In genomic region chr10:68901106-68901927, GRCh38 we compare ENCODE assay signal across 8 cellular contexts. TPM values are rescaled to one million over a fixed set of nuclear protein-coding genes. Genes with fewer than 3 reads are reported as not detected.
DNase-seq lines count a peak whose midpoint lies in the region; ATAC-seq, FAIRE-seq and TF ChIP-seq lines count a peak whose summit lies in the region.

Gene DDX50 (plus strand): TSS chr10:68901315. CDS start chr10:68901385, 70 bp downstream.

- no peaks in the 10 kb centered on the region for H3K9me2 ChIP-seq in OCI-LY7 (ENCODE audit: insufficient read depth, low read length)

- H3K9me3 ChIP-seq in OCI-LY7 (ENCODE audit: low read length): peaks cover 8% of the 10 kb centered on the region; the same call in 1 of the 2 replicates
- H3K9me3 ChIP-seq in endothelial cell of umbilical vein (replicated peaks; ENCODE audit: control insufficient read depth, insufficient read depth, low read length): no peaks in the 10 kb centered on the region

- peaks cover 16% of the 10 kb centered on the region for H3K36me3 ChIP-seq in OCI-LY7 (ENCODE audit: insufficient read depth, low read length)
- H3K36me3 ChIP-seq in endothelial cell of umbilical vein (ENCODE audit: control insufficient read depth in 2 of 2, extremely low read depth in 1 of 2, insufficient read depth in 2 of 2, low read length in 2 of 2): no peaks in the 10 kb centered on the region

- peak; percentile 99 for DNase-seq in DMS 273 (lab: John Stamatoyannopoulos, UW; ENCODE audit: unreplicated experiment)
- peak; percentile 69 for DNase-seq in HuH-7.5 (ENCODE audit: low spot score)
- peak; percentile 99 for DNase-seq in OCI-LY7 (ENCODE audit: low spot score)
- DNase-seq in activated T-cell treated with anti-CD3 and anti-CD28 coated beads for 1 hour (ENCODE audit: low read depth): peak; percentile 88
- peak; percentile 99 for DNase-seq in endothelial cell of umbilical vein (ENCODE audit: low read depth, low spot score)
- peak; percentile 99 for DNase-seq in midbrain (lab: John Stamatoyannopoulos, UW)
- peak; percentile 91 to 94 for DNase-seq in stimulated activated CD8-positive, alpha-beta memory T cell treated with anti-CD3 and anti-CD28 coated beads, Interleukin-2, amount 100 ng/mL, for 48 hours (ENCODE audit: low read depth in 2 of 2)

- H2AFZ ChIP-seq in OCI-LY7 (ENCODE audit: low read length) (peak within 1 kb of the TSS; percentile 100), endothelial cell of umbilical vein (ENCODE audit: low read depth, low read length) (peak within 1 kb of the TSS; percentile 84)

- CTCF ChIA-PET in OCI-LY7 (lab: Charles Lee; ENCODE audit: unreplicated experiment) (no interaction called here), endothelial cell of umbilical vein (lab: Charles Lee) (interaction anchor here (1.0 to 1.5 kb wide), 4 partner anchors 54 to 818 kb away, joined by 3 to 5 read pairs (median 3); partner anchors contain the start of genes DDX21 and RUFY2)

- H3K27me3 ChIP-seq in endothelial cell of umbilical vein (ENCODE audit: control insufficient read depth in 2 of 2, insufficient read depth in 2 of 2, low read length in 2 of 2): no peaks in the 10 kb centered on the region

- H3K4me3 ChIP-seq in OCI-LY7 (ENCODE audit: low read depth, low read length, poor library complexity, severe bottlenecking) (peak within 1 kb of the TSS; percentile 88), endothelial cell of umbilical vein (replicated peaks in 1 of 3; ENCODE audit: insufficient read depth in 1 of 3, low read depth in 1 of 3, low read length in 3 of 3) (peak within 1 kb of the TSS; percentile 62 to 92 (median 79))

- intact Hi-C loops in OCI-LY7 (cut with micrococcal nuclease; ENCODE audit: unreplicated experiment): loop anchor here (1.0 to 5.0 kb wide), 2 partner anchors 180 to 374 kb away; partner anchors contain the start of genes CCAR1 and SLC25A16
- intact Hi-C loops in endothelial cell of umbilical vein (cut with micrococcal nuclease): loop anchor here (1.0 to 2.0 kb wide), 4 partner anchors 55 to 494 kb away; partner anchors contain the start of genes CCAR1, DDX21 and RUFY2

- H3K4me1 ChIP-seq in OCI-LY7 (ENCODE audit: insufficient read depth, low read length, poor library complexity, severe bottlenecking) (peaks cover 21% of the 10 kb centered on the region), endothelial cell of umbilical vein (ENCODE audit: control insufficient read depth, extremely low read depth, insufficient read depth, low read length) (peaks cover 14% of the 10 kb centered on the region)

- POLR2A ChIA-PET in OCI-LY7 (lab: Charles Lee): interaction anchor here (1.5 kb wide), 1 partner anchor 13 kb away, joined by 3 read pairs; no protein-coding TSS in a partner anchor
- POLR2A ChIA-PET in endothelial cell of umbilical vein (lab: Charles Lee): interaction anchor here (0.6 to 1.4 kb wide), 2 partner anchors 12 to 113 kb away, joined by 3 read pairs; no protein-coding TSS in a partner anchor

- dilution Hi-C loops in endothelial cell of umbilical vein (cut with MboI; ENCODE audit: extremely low pct_ligation_motif_present, low sequenced_read_pairs): no loop called here

- TF ChIP-seq CTCF in OCI-LY7 (conservative IDR thresholded peaks at IDR 0.05; ENCODE audit: low read length): no peak
- TF ChIP-seq CTCF in endothelial cell of umbilical vein (IDR thresholded peaks at IDR 0.05; ENCODE audit: extremely low read depth in 1 of 2, insufficient read depth in 1 of 2, low read depth in 1 of 2, low read length in 2 of 2): peak in 1 of 2 donors; percentile 14

- no peaks in the 10 kb centered on the region for H3K9me1 ChIP-seq in endothelial cell of umbilical vein (replicated peaks; ENCODE audit: control insufficient read depth, extremely low read depth, insufficient read depth, low read length)

- H3K9ac ChIP-seq in endothelial cell of umbilical vein (replicated peaks; ENCODE audit: extremely low read depth, insufficient read depth, low read length): peak within 1 kb of the TSS; percentile 91

- H3K79me2 ChIP-seq in OCI-LY7 (ENCODE audit: insufficient read depth, low read depth, low read length) (peaks cover 35% of the 10 kb centered on the region), endothelial cell of umbilical vein (ENCODE audit: control insufficient read depth, insufficient read depth, low read length) (peaks cover 36% of the 10 kb centered on the region)

- H4K20me1 ChIP-seq in OCI-LY7 (ENCODE audit: insufficient read depth, low read length): no peaks in the 10 kb centered on the region
- H4K20me1 ChIP-seq in endothelial cell of umbilical vein (replicated peaks; ENCODE audit: control insufficient read depth, extremely low read depth, insufficient read depth, low read length): no peaks in the 10 kb centered on the region

- peak within 1 kb of the TSS; percentile 75 for H3K4me2 ChIP-seq in OCI-LY7 (ENCODE audit: low read length)
- H3K4me2 ChIP-seq in endothelial cell of umbilical vein (ENCODE audit: insufficient read depth, low read length): peak within 1 kb of the TSS; percentile 93

- TF ChIP-seq POLR2A in endothelial cell of umbilical vein (IDR thresholded peaks at IDR 0.05; ENCODE audit: low read depth, low read length): peak; percentile 91

- ATAC-seq in GM21526 (IDR thresholded peaks at IDR 0.05; ENCODE audit: low FRiP score, unreplicated experiment): peak; percentile 94

- BruUV-seq in OCI-LY7 (replicated peaks; lab: Mats Ljungman, UMichigan) (TSS peak; percentile 75), endothelial cell of umbilical vein (replicated peaks; lab: Mats Ljungman, UMichigan) (TSS peak; percentile 78)

- peak; percentile 98 for FAIRE-seq in endothelial cell of umbilical vein (lab: Jason Lieb, UNC)

- H3K27ac ChIP-seq in OCI-LY7 (ENCODE audit: low read depth, low read length, poor library complexity, severe bottlenecking) (peak within 1 kb of the TSS; percentile 58), endothelial cell of umbilical vein (ENCODE audit: insufficient read depth, low read depth, low read length) (peak within 1 kb of the TSS; percentile 94)

TF ChIP-seq in endothelial cell of umbilical vein, 7 proteins besides CTCF, POLR2A, EP300 and RAD21:
- peak; percentile 33 for TF ChIP-seq JUN (IDR thresholded peaks at IDR 0.05; ENCODE audit: borderline replicate concordance, insufficient read depth, insufficient read length, low read depth)
- no peak for TF ChIP-seq FOS (IDR thresholded peaks at IDR 0.05; ENCODE audit: borderline replicate concordance, insufficient read depth, low read length)
- TF ChIP-seq POLR2AphosphoS5 (IDR thresholded peaks at IDR 0.05; ENCODE audit: insufficient read depth, low read depth, low read length): peak; percentile 93
- TF ChIP-seq EZH2 (IDR thresholded peaks at IDR 0.05; ENCODE audit: borderline replicate concordance, low read depth, low read length, severe bottlenecking): no peak
- TF ChIP-seq MAX (IDR thresholded peaks at IDR 0.05; ENCODE audit: insufficient read depth, insufficient read length): peak; percentile 40
- TF ChIP-seq MYC (IDR thresholded peaks at IDR 0.05; ENCODE audit: low read depth, low read length): peak; percentile 28
- no peak for TF ChIP-seq GATA2 (IDR thresholded peaks at IDR 0.05; ENCODE audit: insufficient read depth, insufficient read length, low read depth, low read length)
TF ChIP-seq in endothelial cell of umbilical vein: peak in this region for 4.

RNA-seq across cellular contexts. Expression of gene DDX50, which starts in this region (rescaled TPM):
- total RNA-seq in OCI-LY7 (2014; rRNA removed; shearing (Covaris generic)): 29.0 and 31.1 TPM in 2 replicates
- 49.1 and 51.3 TPM in 2 replicates for total RNA-seq in OCI-LY7 (2022)
- 25.9 and 28.2 TPM in 2 replicates for total RNA-seq in endothelial cell of umbilical vein
- 11.1 and 14.8 TPM in 2 replicates for polyA plus RNA-seq in endothelial cell of umbilical vein
- 22.0 and 25.0 TPM in 2 replicates for polyA plus RNA-seq in endothelial cell of umbilical vein (2011; cell fraction: cytosol; rRNA removed)
- polyA plus RNA-seq in endothelial cell of umbilical vein (2011; cell fraction: nucleus; rRNA removed): 17.8 and 21.9 TPM in 2 replicates
- polyA plus RNA-seq in endothelial cell of umbilical vein (2012): 34.3 and 35.8 TPM in 2 replicates
- 15.1 and 16.0 TPM in 2 replicates for polyA minus RNA-seq in endothelial cell of umbilical vein
- polyA minus RNA-seq in endothelial cell of umbilical vein (2011; cell fraction: cytosol; rRNA and poly(A)+ RNA removed): 15.2 TPM
- 7.6 and 10.5 TPM in 2 replicates for polyA minus RNA-seq in endothelial cell of umbilical vein (2011; cell fraction: nucleus; rRNA and poly(A)+ RNA removed)

Comparison
In these comparisons a context has a peak if more than half of its experiments do, and no peak if none do; other contexts are left out.
1. Peak in every context shown above with its lines: DNase-seq, ATAC-seq, H3K4me3 ChIP-seq and H3K27ac ChIP-seq.